Comparison of ENCODE assay signal across 2 cellular contexts in the genomic region with DNA sequence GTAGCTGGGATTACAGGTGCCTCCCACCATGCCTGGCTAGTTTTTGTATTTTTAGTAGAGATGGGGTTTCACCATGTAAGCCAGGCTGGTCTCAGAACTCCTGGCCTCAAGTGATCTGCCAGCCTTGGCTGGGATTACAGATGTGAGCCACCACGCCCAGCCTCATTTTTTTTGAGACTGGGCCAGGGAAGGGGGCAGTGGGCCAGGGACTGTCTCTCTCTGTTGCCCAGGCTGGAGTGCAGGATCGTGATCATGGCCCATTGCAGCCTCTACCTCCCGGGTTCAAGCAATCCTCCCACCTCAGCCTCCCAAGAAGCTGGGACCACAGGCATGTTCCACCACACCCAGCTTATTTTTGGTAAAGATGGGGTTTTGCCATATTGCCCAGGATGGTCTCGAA.
A peak's percentile ranks its signal among the peaks of the same experiment; 100 is the strongest.
TF ChIP-seq lines count a peak whose summit lies in the region.

No MANE protein-coding gene starts in this region.

TF ChIP-seq in GM23338, 12 proteins besides CTCF, POLR2A, EP300 and RAD21:
- TF ChIP-seq EZH2 (IDR thresholded peaks at IDR 0.05; ENCODE audit: low read depth, unreplicated experiment) (no peak), POLR2AphosphoS5 (IDR thresholded peaks at IDR 0.05; ENCODE audit: low read depth) (no peak), NANOG (IDR thresholded peaks at IDR 0.05; ENCODE audit: borderline replicate concordance) (no peak), STAT1 (IDR thresholded peaks at IDR 0.05; ENCODE audit: unreplicated experiment) (no peak), CREB1 (CRISPR knock-in tag; IDR thresholded peaks at IDR 0.05; ENCODE audit: low read depth) (no peak)
- TF ChIP-seq, protein P1, sequence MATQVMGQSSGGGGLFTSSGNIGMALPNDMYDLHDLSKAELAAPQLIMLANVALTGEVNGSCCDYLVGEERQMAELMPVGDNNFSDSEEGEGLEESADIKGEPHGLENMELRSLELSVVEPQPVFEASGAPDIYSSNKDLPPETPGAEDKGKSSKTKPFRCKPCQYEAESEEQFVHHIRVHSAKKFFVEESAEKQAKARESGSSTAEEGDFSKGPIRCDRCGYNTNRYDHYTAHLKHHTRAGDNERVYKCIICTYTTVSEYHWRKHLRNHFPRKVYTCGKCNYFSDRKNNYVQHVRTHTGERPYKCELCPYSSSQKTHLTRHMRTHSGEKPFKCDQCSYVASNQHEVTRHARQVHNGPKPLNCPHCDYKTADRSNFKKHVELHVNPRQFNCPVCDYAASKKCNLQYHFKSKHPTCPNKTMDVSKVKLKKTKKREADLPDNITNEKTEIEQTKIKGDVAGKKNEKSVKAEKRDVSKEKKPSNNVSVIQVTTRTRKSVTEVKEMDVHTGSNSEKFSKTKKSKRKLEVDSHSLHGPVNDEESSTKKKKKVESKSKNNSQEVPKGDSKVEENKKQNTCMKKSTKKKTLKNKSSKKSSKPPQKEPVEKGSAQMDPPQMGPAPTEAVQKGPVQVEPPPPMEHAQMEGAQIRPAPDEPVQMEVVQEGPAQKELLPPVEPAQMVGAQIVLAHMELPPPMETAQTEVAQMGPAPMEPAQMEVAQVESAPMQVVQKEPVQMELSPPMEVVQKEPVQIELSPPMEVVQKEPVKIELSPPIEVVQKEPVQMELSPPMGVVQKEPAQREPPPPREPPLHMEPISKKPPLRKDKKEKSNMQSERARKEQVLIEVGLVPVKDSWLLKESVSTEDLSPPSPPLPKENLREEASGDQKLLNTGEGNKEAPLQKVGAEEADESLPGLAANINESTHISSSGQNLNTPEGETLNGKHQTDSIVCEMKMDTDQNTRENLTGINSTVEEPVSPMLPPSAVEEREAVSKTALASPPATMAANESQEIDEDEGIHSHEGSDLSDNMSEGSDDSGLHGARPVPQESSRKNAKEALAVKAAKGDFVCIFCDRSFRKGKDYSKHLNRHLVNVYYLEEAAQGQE (IDR thresholded peaks at IDR 0.05; ENCODE audit: unreplicated experiment), result no peak

TF ChIP-seq in K562, 482 proteins besides CTCF, POLR2A, EP300 and RAD21:
- TF ChIP-seq ASH1L (IDR thresholded peaks at IDR 0.05; ENCODE audit: borderline replicate concordance, low read depth, partially characterized antibody), result no peak
- TF ChIP-seq POLR2B (IDR thresholded peaks at IDR 0.05; ENCODE audit: low read depth, partially characterized antibody), result peak; percentile 14
- TF ChIP-seq SMAD1 (IDR thresholded peaks at IDR 0.05; ENCODE audit: low read depth, low read length, partially characterized antibody), result no peak
- TF ChIP-seq OTX1 (CRISPR knock-in tag; IDR thresholded peaks at IDR 0.05), result no peak
- TF ChIP-seq KAT7 (CRISPR knock-in tag; IDR thresholded peaks at IDR 0.05; ENCODE audit: borderline replicate concordance), result no peak
- no peak for TF ChIP-seq NCOA4 (IDR thresholded peaks at IDR 0.05; ENCODE audit: partially characterized antibody)
- TF ChIP-seq ETV5 (CRISPR knock-in tag; IDR thresholded peaks at IDR 0.05; ENCODE audit: low read depth), result no peak
- TF ChIP-seq, protein P2, sequence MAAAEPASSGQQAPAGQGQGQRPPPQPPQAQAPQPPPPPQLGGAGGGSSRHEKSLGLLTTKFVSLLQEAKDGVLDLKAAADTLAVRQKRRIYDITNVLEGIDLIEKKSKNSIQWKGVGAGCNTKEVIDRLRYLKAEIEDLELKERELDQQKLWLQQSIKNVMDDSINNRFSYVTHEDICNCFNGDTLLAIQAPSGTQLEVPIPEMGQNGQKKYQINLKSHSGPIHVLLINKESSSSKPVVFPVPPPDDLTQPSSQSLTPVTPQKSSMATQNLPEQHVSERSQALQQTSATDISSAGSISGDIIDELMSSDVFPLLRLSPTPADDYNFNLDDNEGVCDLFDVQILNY (CRISPR knock-in tag; IDR thresholded peaks at IDR 0.05), result no peak
- TF ChIP-seq, protein P3, sequence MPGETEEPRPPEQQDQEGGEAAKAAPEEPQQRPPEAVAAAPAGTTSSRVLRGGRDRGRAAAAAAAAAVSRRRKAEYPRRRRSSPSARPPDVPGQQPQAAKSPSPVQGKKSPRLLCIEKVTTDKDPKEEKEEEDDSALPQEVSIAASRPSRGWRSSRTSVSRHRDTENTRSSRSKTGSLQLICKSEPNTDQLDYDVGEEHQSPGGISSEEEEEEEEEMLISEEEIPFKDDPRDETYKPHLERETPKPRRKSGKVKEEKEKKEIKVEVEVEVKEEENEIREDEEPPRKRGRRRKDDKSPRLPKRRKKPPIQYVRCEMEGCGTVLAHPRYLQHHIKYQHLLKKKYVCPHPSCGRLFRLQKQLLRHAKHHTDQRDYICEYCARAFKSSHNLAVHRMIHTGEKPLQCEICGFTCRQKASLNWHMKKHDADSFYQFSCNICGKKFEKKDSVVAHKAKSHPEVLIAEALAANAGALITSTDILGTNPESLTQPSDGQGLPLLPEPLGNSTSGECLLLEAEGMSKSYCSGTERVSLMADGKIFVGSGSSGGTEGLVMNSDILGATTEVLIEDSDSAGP (CRISPR knock-in tag; IDR thresholded peaks at IDR 0.05), result no peak
- TF ChIP-seq, protein P4, sequence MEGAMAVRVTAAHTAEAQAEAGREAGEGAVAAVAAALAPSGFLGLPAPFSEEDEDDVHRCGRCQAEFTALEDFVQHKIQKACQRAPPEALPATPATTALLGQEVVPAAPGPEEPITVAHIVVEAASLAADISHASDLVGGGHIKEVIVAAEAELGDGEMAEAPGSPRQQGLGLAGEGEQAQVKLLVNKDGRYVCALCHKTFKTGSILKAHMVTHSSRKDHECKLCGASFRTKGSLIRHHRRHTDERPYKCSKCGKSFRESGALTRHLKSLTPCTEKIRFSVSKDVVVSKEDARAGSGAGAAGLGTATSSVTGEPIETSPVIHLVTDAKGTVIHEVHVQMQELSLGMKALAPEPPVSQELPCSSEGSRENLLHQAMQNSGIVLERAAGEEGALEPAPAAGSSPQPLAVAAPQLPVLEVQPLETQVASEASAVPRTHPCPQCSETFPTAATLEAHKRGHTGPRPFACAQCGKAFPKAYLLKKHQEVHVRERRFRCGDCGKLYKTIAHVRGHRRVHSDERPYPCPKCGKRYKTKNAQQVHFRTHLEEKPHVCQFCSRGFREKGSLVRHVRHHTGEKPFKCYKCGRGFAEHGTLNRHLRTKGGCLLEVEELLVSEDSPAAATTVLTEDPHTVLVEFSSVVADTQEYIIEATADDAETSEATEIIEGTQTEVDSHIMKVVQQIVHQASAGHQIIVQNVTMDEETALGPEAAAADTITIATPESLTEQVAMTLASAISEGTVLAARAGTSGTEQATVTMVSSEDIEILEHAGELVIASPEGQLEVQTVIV (CRISPR knock-in tag; IDR thresholded peaks at IDR 0.05; ENCODE audit: borderline replicate concordance), result no peak
- TF ChIP-seq POLR2G (IDR thresholded peaks at IDR 0.05; ENCODE audit: low read depth, low read length), result peak; percentile 49; the same call in 1 of the 2 replicates
- TF ChIP-seq, protein P5, sequence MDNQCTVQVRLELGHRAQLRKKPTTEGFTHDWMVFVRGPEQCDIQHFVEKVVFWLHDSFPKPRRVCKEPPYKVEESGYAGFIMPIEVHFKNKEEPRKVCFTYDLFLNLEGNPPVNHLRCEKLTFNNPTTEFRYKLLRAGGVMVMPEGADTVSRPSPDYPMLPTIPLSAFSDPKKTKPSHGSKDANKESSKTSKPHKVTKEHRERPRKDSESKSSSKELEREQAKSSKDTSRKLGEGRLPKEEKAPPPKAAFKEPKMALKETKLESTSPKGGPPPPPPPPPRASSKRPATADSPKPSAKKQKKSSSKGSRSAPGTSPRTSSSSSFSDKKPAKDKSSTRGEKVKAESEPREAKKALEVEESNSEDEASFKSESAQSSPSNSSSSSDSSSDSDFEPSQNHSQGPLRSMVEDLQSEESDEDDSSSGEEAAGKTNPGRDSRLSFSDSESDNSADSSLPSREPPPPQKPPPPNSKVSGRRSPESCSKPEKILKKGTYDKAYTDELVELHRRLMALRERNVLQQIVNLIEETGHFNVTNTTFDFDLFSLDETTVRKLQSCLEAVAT (IDR thresholded peaks at IDR 0.05), result no peak
- TF ChIP-seq, protein P6, sequence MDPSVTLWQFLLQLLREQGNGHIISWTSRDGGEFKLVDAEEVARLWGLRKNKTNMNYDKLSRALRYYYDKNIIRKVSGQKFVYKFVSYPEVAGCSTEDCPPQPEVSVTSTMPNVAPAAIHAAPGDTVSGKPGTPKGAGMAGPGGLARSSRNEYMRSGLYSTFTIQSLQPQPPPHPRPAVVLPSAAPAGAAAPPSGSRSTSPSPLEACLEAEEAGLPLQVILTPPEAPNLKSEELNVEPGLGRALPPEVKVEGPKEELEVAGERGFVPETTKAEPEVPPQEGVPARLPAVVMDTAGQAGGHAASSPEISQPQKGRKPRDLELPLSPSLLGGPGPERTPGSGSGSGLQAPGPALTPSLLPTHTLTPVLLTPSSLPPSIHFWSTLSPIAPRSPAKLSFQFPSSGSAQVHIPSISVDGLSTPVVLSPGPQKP (CRISPR knock-in tag; IDR thresholded peaks at IDR 0.05), result no peak
- TF ChIP-seq, protein P7, sequence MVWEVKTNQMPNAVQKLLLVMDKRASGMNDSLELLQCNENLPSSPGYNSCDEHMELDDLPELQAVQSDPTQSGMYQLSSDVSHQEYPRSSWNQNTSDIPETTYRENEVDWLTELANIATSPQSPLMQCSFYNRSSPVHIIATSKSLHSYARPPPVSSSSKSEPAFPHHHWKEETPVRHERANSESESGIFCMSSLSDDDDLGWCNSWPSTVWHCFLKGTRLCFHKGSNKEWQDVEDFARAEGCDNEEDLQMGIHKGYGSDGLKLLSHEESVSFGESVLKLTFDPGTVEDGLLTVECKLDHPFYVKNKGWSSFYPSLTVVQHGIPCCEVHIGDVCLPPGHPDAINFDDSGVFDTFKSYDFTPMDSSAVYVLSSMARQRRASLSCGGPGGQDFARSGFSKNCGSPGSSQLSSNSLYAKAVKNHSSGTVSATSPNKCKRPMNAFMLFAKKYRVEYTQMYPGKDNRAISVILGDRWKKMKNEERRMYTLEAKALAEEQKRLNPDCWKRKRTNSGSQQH (CRISPR knock-in tag; IDR thresholded peaks at IDR 0.05), result no peak
- no peak for TF ChIP-seq PPARD (CRISPR knock-in tag; IDR thresholded peaks at IDR 0.05)
- peak; percentile 32 for TF ChIP-seq RBFOX2 (IDR thresholded peaks at IDR 0.05; ENCODE audit: low read depth, low read length)
